16 cellular contexts compared by ENCODE assay signal in genomic region chr12:50053583-50053982, GRCh38. TPM values are rescaled to one million over a fixed set of nuclear protein-coding genes. Genes with fewer than 3 reads are reported as not detected.
"Had no signal": no experiment of that assay in that cellular context is flagged by ENCODE, and none has a peak within 500 bp of the region (broad histone marks: within the 10 kb centered on the region; RNA-seq: fewer than 3 reads in every experiment).

No MANE protein-coding gene starts in this region.

- H3K9me3 ChIP-seq: breast epithelium, lower lobe of right lung, thyroid gland had no signal

- DNase-seq: activated CD4-positive, alpha-beta T cell treated with anti-CD3 and anti-CD28 coated beads for 1 hour; activated CD4-positive, alpha-beta T cell treated with anti-CD3 and anti-CD28 coated beads, Interleukin-2, amount 50 U/mL, for 48 hours; activated naive CD8-positive, alpha-beta T cell treated with anti-CD3 and anti-CD28 coated beads, Interleukin-2, amount 10 ng/mL, durations not matched to agents 7 days and 5 days; activated T-cell treated with anti-CD3 and anti-CD28 coated beads, Interleukin-2, amount 50 U/mL, for 48 hours; anterior cingulate cortex; endodermal cell; left cardiac atrium; naive thymus-derived CD4-positive, alpha-beta T cell; nucleus accumbens; small intestine; thyroid gland had no signal

- H3K27ac ChIP-seq: breast epithelium, lower lobe of right lung, thyroid gland had no signal

- H3K36me3 ChIP-seq: breast epithelium, lower lobe of right lung, thyroid gland had no signal

- H3K4me3 ChIP-seq: breast epithelium, lower lobe of right lung, thyroid gland had no signal

- H3K27ac Mint-ChIP-seq: activated naive CD8-positive, alpha-beta T cell treated with anti-CD3 and anti-CD28 coated beads, Interleukin-2, amount 10 ng/mL, durations not matched to agents 7 days and 5 days; endodermal cell; naive thymus-derived CD4-positive, alpha-beta T cell; progenitor cell of endocrine pancreas; T-helper 1 cell treated with Interleukin-12 subunit alpha and Interleukin-12 subunit beta and Interleukin-4 antibody, amounts not matched to agents 30 μg/mL and 1 μg/mL, for 36 hours had no signal

- ATAC-seq: left cardiac atrium; lower lobe of right lung; naive thymus-derived CD4-positive, alpha-beta T cell; right cardiac atrium had no signal

- H3K4me3 Mint-ChIP-seq: activated naive CD8-positive, alpha-beta T cell treated with anti-CD3 and anti-CD28 coated beads, Interleukin-2, amount 10 ng/mL, durations not matched to agents 7 days and 5 days; endodermal cell; naive thymus-derived CD4-positive, alpha-beta T cell; T-helper 1 cell treated with Interleukin-12 subunit alpha and Interleukin-12 subunit beta and Interleukin-4 antibody, amounts not matched to agents 30 μg/mL and 1 μg/mL, for 36 hours had no signal

- FAIRE-seq: small intestine had no signal

- H3K9me3 Mint-ChIP-seq: activated naive CD8-positive, alpha-beta T cell treated with anti-CD3 and anti-CD28 coated beads, Interleukin-2, amount 10 ng/mL, durations not matched to agents 7 days and 5 days; endodermal cell; T-helper 1 cell treated with Interleukin-12 subunit alpha and Interleukin-12 subunit beta and Interleukin-4 antibody, amounts not matched to agents 30 μg/mL and 1 μg/mL, for 36 hours had no signal

RNA-seq across cellular contexts. Expression of gene GPD1, which starts 50.2 kb away (rescaled TPM):
- polyA plus RNA-seq: naive thymus-derived CD4-positive, alpha-beta T cell had no signal
